ENCODE assay signal across 1 cellular context in genomic region chr4:3871181-3871852, GRCh38.
TF ChIP-seq lines count a peak whose summit lies in the region.

No MANE protein-coding gene starts in this region.

TF ChIP-seq in HEK293, 187 proteins besides CTCF, POLR2A, EP300 and RAD21 (continued from another document and continues in another):
- TF ChIP-seq ZNF26 (tag by site-specific recombination; IDR thresholded peaks at IDR 0.05): no peak
- no peak for TF ChIP-seq ZNF174 (tag by site-specific recombination; IDR thresholded peaks at IDR 0.05)
- TF ChIP-seq ZNF529 (tag by site-specific recombination; IDR thresholded peaks at IDR 0.05; ENCODE audit: insufficient replicate concordance): no peak
- TF ChIP-seq GLIS1 (tag by site-specific recombination; IDR thresholded peaks at IDR 0.05): peak; percentile 88
- no peak for TF ChIP-seq ZNF37A (tag by site-specific recombination; IDR thresholded peaks at IDR 0.05)
- TF ChIP-seq, protein P1, sequence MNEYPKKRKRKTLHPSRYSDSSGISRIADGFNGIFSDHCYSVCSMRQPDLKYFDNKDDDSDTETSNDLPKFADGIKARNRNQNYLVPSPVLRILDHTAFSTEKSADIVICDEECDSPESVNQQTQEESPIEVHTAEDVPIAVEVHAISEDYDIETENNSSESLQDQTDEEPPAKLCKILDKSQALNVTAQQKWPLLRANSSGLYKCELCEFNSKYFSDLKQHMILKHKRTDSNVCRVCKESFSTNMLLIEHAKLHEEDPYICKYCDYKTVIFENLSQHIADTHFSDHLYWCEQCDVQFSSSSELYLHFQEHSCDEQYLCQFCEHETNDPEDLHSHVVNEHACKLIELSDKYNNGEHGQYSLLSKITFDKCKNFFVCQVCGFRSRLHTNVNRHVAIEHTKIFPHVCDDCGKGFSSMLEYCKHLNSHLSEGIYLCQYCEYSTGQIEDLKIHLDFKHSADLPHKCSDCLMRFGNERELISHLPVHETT (tag by site-specific recombination; IDR thresholded peaks at IDR 0.05): no peak
- TF ChIP-seq ZNF600 (tag by site-specific recombination; IDR thresholded peaks at IDR 0.05): 0 out of 2 replicates have a peak, but pooled peaks have one; percentile 11
- no peak for TF ChIP-seq REPIN1 (tag by site-specific recombination; IDR thresholded peaks at IDR 0.05; ENCODE audit: low read depth)
- TF ChIP-seq ZNF677 (tag by site-specific recombination; IDR thresholded peaks at IDR 0.05): no peak
- TF ChIP-seq GFI1B (tag by site-specific recombination; IDR thresholded peaks at IDR 0.05): no peak
- no peak for TF ChIP-seq ZFP41 (tag by site-specific recombination; IDR thresholded peaks at IDR 0.05; ENCODE audit: borderline replicate concordance)
- TF ChIP-seq ZBTB17 (tag by site-specific recombination; IDR thresholded peaks at IDR 0.05): peak; percentile 61
- no peak for TF ChIP-seq ZNF140 (tag by site-specific recombination; IDR thresholded peaks at IDR 0.05)
- no peak for TF ChIP-seq HOXA7 (CRISPR knock-in tag; IDR thresholded peaks at IDR 0.05; ENCODE audit: borderline replicate concordance)
- no peak for TF ChIP-seq ZNF830 (tag by site-specific recombination; IDR thresholded peaks at IDR 0.05; ENCODE audit: low read depth)
- TF ChIP-seq, protein P2, sequence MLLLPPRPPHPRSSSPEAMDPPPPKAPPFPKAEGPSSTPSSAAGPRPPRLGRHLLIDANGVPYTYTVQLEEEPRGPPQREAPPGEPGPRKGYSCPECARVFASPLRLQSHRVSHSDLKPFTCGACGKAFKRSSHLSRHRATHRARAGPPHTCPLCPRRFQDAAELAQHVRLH (tag by site-specific recombination; IDR thresholded peaks at IDR 0.05): no peak
- no peak for TF ChIP-seq ZNF501 (tag by site-specific recombination; IDR thresholded peaks at IDR 0.05)
- TF ChIP-seq KLF8 (tag by site-specific recombination; IDR thresholded peaks at IDR 0.05): no peak
- peak; percentile 19; the same call in 1 of the 2 replicates for TF ChIP-seq ZBTB11 (tag by site-specific recombination; conservative IDR thresholded peaks at IDR 0.05; ENCODE audit: low read depth)
- TF ChIP-seq ZNF555 (tag by site-specific recombination; conservative IDR thresholded peaks at IDR 0.05): no peak
- no peak for TF ChIP-seq ZNF560 (tag by site-specific recombination; IDR thresholded peaks at IDR 0.05; ENCODE audit: borderline replicate concordance)
- TF ChIP-seq KLF7 (tag by site-specific recombination; IDR thresholded peaks at IDR 0.05; ENCODE audit: borderline replicate concordance): no peak
- TF ChIP-seq, protein P3, sequence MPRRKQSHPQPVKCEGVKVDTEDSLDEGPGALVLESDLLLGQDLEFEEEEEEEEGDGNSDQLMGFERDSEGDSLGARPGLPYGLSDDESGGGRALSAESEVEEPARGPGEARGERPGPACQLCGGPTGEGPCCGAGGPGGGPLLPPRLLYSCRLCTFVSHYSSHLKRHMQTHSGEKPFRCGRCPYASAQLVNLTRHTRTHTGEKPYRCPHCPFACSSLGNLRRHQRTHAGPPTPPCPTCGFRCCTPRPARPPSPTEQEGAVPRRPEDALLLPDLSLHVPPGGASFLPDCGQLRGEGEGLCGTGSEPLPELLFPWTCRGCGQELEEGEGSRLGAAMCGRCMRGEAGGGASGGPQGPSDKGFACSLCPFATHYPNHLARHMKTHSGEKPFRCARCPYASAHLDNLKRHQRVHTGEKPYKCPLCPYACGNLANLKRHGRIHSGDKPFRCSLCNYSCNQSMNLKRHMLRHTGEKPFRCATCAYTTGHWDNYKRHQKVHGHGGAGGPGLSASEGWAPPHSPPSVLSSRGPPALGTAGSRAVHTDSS (tag by site-specific recombination; IDR thresholded peaks at IDR 0.05): no peak
- no peak for TF ChIP-seq ZNF202 (tag by site-specific recombination; IDR thresholded peaks at IDR 0.05; ENCODE audit: borderline replicate concordance)
- TF ChIP-seq ZSCAN23 (tag by site-specific recombination; IDR thresholded peaks at IDR 0.05): no peak
- no peak for TF ChIP-seq ZNF416 (tag by site-specific recombination; IDR thresholded peaks at IDR 0.05)
- TF ChIP-seq PBX3 (CRISPR knock-in tag; IDR thresholded peaks at IDR 0.05): no peak
- no peak for TF ChIP-seq ZNF146 (tag by site-specific recombination; IDR thresholded peaks at IDR 0.05)
- no peak for TF ChIP-seq ZNF449 (tag by site-specific recombination; IDR thresholded peaks at IDR 0.05)
- no peak for TF ChIP-seq ZBTB49 (tag by site-specific recombination; IDR thresholded peaks at IDR 0.05; ENCODE audit: low read depth)
- no peak for TF ChIP-seq ZNF2 (tag by site-specific recombination; IDR thresholded peaks at IDR 0.05)
- TF ChIP-seq SP2 (tag by site-specific recombination; IDR thresholded peaks at IDR 0.05): peak; percentile 58
- TF ChIP-seq, protein P4, sequence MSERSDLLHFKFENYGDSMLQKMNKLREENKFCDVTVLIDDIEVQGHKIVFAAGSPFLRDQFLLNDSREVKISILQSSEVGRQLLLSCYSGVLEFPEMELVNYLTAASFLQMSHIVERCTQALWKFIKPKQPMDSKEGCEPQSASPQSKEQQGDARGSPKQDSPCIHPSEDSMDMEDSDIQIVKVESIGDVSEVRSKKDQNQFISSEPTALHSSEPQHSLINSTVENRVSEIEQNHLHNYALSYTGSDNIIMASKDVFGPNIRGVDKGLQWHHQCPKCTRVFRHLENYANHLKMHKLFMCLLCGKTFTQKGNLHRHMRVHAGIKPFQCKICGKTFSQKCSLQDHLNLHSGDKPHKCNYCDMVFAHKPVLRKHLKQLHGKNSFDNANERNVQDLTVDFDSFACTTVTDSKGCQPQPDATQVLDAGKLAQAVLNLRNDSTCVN (tag by site-specific recombination; optimal IDR thresholded peaks at IDR 0.05): peak; percentile 21
- peak; percentile 18 for TF ChIP-seq PATZ1 (tag by site-specific recombination; IDR thresholded peaks at IDR 0.05)
- no peak for TF ChIP-seq ZFP37 (tag by site-specific recombination; IDR thresholded peaks at IDR 0.05)
- TF ChIP-seq ZNF426 (tag by site-specific recombination; IDR thresholded peaks at IDR 0.05): no peak
- no peak for TF ChIP-seq KLF16 (tag by site-specific recombination; IDR thresholded peaks at IDR 0.05)
- no peak for TF ChIP-seq ELK4 (IDR thresholded peaks at IDR 0.05; ENCODE audit: borderline replicate concordance, low read depth, low read length)
- TF ChIP-seq ZNF701 (tag by site-specific recombination; IDR thresholded peaks at IDR 0.05): no peak
- TF ChIP-seq ZNF391 (tag by site-specific recombination; IDR thresholded peaks at IDR 0.05; ENCODE audit: borderline replicate concordance, low read depth): no peak
- TF ChIP-seq ZNF398 (tag by site-specific recombination; IDR thresholded peaks at IDR 0.05): no peak
- TF ChIP-seq KLF1 (tag by site-specific recombination; IDR thresholded peaks at IDR 0.05): peak; percentile 78
- TF ChIP-seq ZSCAN30 (tag by site-specific recombination; IDR thresholded peaks at IDR 0.05): no peak
